ENCODE assay signal across 17 cellular contexts in genomic region chr2:229900012-229900411, GRCh38.
"Had no signal": no experiment of that assay in that cellular context is flagged by ENCODE, and none has a peak within 500 bp of the region (broad histone marks: within the 10 kb centered on the region; RNA-seq: fewer than 3 reads in every experiment).

No MANE protein-coding gene starts in this region.

- H3K4me3 ChIP-seq: lower lobe of right lung, spleen, thoracic aorta, upper lobe of left lung had no signal

- FAIRE-seq: endothelial cell of umbilical vein had no signal

- H3K4me1 Mint-ChIP-seq: mesothelial cell of epicardium had no signal

- H3K4me3 Mint-ChIP-seq: activated naive CD4-positive, alpha-beta T cell treated with anti-CD3 and anti-CD28 coated beads, Interleukin-2, amount 50 U/mL, for 24 hours; mesothelial cell of epicardium; nephron progenitor cell; stimulated activated naive B cell treated with anti-CD40 and anti-IgM and Interleukin-4, amounts not matched to agents 10 μg/mL and 1 μg/mL and 100 μg/mL, for 72 hours had no signal

- DNase-seq: activated CD4-positive, alpha-beta T cell treated with anti-CD3 and anti-CD28 coated beads, Interleukin-2, amount 50 U/mL, for 4 hours; activated CD4-positive, CD25-positive, alpha-beta regulatory T cell treated with anti-CD3 and anti-CD28 coated beads, Interleukin-2, amount 50 U/mL, for 72 hours; activated gamma-delta T cell; dermis blood vessel endothelial cell; effector memory CD4-positive, alpha-beta T cell; lower lobe of right lung; nephron progenitor cell; nucleus accumbens; spleen; stimulated activated CD4-positive, alpha-beta T cell treated with anti-CD3 and anti-CD28 coated beads, Interleukin-4, amount 100 ng/mL, for 4 hours; stimulated activated naive B cell treated with anti-CD40 and anti-IgM and Interleukin-4, amounts not matched to agents 10 μg/mL and 1 μg/mL and 100 μg/mL, for 72 hours had no signal

- H3K27me3 Mint-ChIP-seq: activated naive CD4-positive, alpha-beta T cell treated with anti-CD3 and anti-CD28 coated beads, Interleukin-2, amount 50 U/mL, for 24 hours; stimulated activated naive B cell treated with anti-CD40 and anti-IgM and Interleukin-4, amounts not matched to agents 10 μg/mL and 1 μg/mL and 100 μg/mL, for 72 hours had no signal

- H3K27ac Mint-ChIP-seq: activated naive CD4-positive, alpha-beta T cell treated with anti-CD3 and anti-CD28 coated beads, Interleukin-2, amount 50 U/mL, for 24 hours; mesothelial cell of epicardium; nephron progenitor cell; stimulated activated naive B cell treated with anti-CD40 and anti-IgM and Interleukin-4, amounts not matched to agents 10 μg/mL and 1 μg/mL and 100 μg/mL, for 72 hours had no signal

- ATAC-seq: lower lobe of right lung; stimulated activated naive B cell treated with anti-CD40 and anti-IgM and Interleukin-4, amounts not matched to agents 10 μg/mL and 1 μg/mL and 100 μg/mL, for 72 hours had no signal

- H3K9me3 Mint-ChIP-seq: activated naive CD4-positive, alpha-beta T cell treated with anti-CD3 and anti-CD28 coated beads, Interleukin-2, amount 50 U/mL, for 24 hours; mesothelial cell of epicardium; nephron progenitor cell; stimulated activated naive B cell treated with anti-CD40 and anti-IgM and Interleukin-4, amounts not matched to agents 10 μg/mL and 1 μg/mL and 100 μg/mL, for 72 hours had no signal

- H3K27me3 ChIP-seq: spleen, upper lobe of left lung had no signal

- H3K9me3 ChIP-seq: lower lobe of right lung, spleen, thoracic aorta, upper lobe of left lung had no signal

- H3K27ac ChIP-seq: lower lobe of right lung, spleen, thoracic aorta, upper lobe of left lung, VCaP had no signal
